Comparison of ENCODE assay signal across 11 cellular contexts in genomic region chr10:88243847-88244730, GRCh38.
A peak's percentile ranks its signal among the peaks of the same experiment; 100 is the strongest.
DNase-seq lines count a peak whose midpoint lies in the region; ATAC-seq and TF ChIP-seq lines count a peak whose summit lies in the region.
"Had no signal": no experiment of that assay in that cellular context is flagged by ENCODE, and none has a peak within 500 bp of the region (broad histone marks: within the 10 kb centered on the region; RNA-seq: fewer than 3 reads in every experiment).

No MANE protein-coding gene starts in this region.

- POLR2A ChIA-PET in WTC11 (lab: Charles Lee): no interaction called here

- no peaks in the 10 kb centered on the region for H3K27me3 Mint-ChIP-seq in WTC11 (ENCODE audit: low read depth)
- H3K27me3 Mint-ChIP-seq: activated naive CD8-positive, alpha-beta T cell had no signal

- TF ChIP-seq CTCF in choroid plexus epithelial cell (conservative IDR thresholded peaks at IDR 0.05; ENCODE audit: low read depth, low read length) (no peak), left lung (IDR thresholded peaks at IDR 0.05) (no peak), suprapubic skin (IDR thresholded peaks at IDR 0.05) (no peak), WTC11 (IDR thresholded peaks at IDR 0.05) (no peak)

- peaks cover 4% of the 10 kb centered on the region; the same call in 1 of the 2 replicates for H3K4me1 Mint-ChIP-seq in WTC11

- TF ChIP-seq POLR2A in suprapubic skin (IDR thresholded peaks at IDR 0.05): no peak

- no peaks in the 10 kb centered on the region for H3K9me3 Mint-ChIP-seq in WTC11

- CTCF ChIA-PET in WTC11 (lab: Charles Lee): no interaction called here

- no peak overlapping the region for H3K4me3 Mint-ChIP-seq in WTC11
- H3K4me3 Mint-ChIP-seq: activated naive CD8-positive, alpha-beta T cell had no signal

- no peaks in the 10 kb centered on the region for H3K9me3 ChIP-seq in left lung
- H3K9me3 ChIP-seq in suprapubic skin: no peaks in the 10 kb centered on the region

- no peaks in the 10 kb centered on the region for H3K36me3 ChIP-seq in left lung
- H3K36me3 ChIP-seq in suprapubic skin: no peaks in the 10 kb centered on the region

- H3K27me3 ChIP-seq in left lung: no peaks in the 10 kb centered on the region
- H3K27me3 ChIP-seq in suprapubic skin: no peaks in the 10 kb centered on the region

- 62% methylated on average over 12 of the region's 12 CpGs for WGBS in suprapubic skin

- DNase-seq in NCI-H1092 (lab: John Stamatoyannopoulos, UW) (peak; percentile 35), choroid plexus epithelial cell (ENCODE audit: low read depth) (peak; percentile 75), left lung (peak; percentile 43 to 51), suprapubic skin (ENCODE audit: low spot score in 2 of 2) (peak in 1 of 2 donors; percentile 78), WTC11 (ENCODE audit: low spot score) (no peak), DMS53 treated with DMSO at 0.1 percent for 48 hours (lab: John Stamatoyannopoulos, UW; ENCODE audit: unreplicated experiment) (no peak)
- DNase-seq: T-helper 9 cell had no signal

- H3K4me1 ChIP-seq in left lung (peaks cover 0 to 35% of the 10 kb centered on the region in 2 donors), suprapubic skin (peaks cover 20% of the 10 kb centered on the region)

- no peaks in the 10 kb centered on the region for H3K36me3 Mint-ChIP-seq in WTC11
- H3K36me3 Mint-ChIP-seq: activated naive CD8-positive, alpha-beta T cell had no signal

- ATAC-seq in left lung: peak; percentile 68
- ATAC-seq in WTC11: no peak
- no peak for ATAC-seq in HG03571 (IDR thresholded peaks at IDR 0.05; ENCODE audit: unreplicated experiment)
- no peak for ATAC-seq in HG03280 (IDR thresholded peaks at IDR 0.05; ENCODE audit: unreplicated experiment)
- ATAC-seq: K562 had no signal

- TF ChIP-seq EP300 in suprapubic skin (IDR thresholded peaks at IDR 0.05): no peak

- intact Hi-C loops in left lung (cut with DNase I): no loop called here

- H3K4me3 ChIP-seq in choroid plexus epithelial cell (ENCODE audit: low read depth, low read length): no peak overlapping the region
- no peak overlapping the region for H3K4me3 ChIP-seq in left lung
- H3K4me3 ChIP-seq in suprapubic skin: no peak overlapping the region
- H3K4me3 ChIP-seq: K562 had no signal

- peak overlapping the region; percentile 8 to 46 for H3K27ac ChIP-seq in left lung
- H3K27ac ChIP-seq in suprapubic skin: peak overlapping the region; percentile 64

- no peak overlapping the region for H3K27ac Mint-ChIP-seq in WTC11
- H3K27ac Mint-ChIP-seq: activated naive CD8-positive, alpha-beta T cell had no signal

TF ChIP-seq in WTC11, 78 proteins besides CTCF, POLR2A, EP300 and RAD21:
- no peak for TF ChIP-seq MYBL2 (CRISPR knock-in tag; IDR thresholded peaks at IDR 0.05)

Comparison
In these comparisons a context has a peak if more than half of its experiments do, and no peak if none do; other contexts are left out.
1. DNase-seq: peak in NCI-H1092 (single experiment), choroid plexus epithelial cell (single experiment) and left lung (2 of 2); none in WTC11 (single experiment) and DMS53 treated with DMSO at 0.1 percent for 48 hours (single experiment).